ENCODE assay signal across 37 cellular contexts in the genomic region with DNA sequence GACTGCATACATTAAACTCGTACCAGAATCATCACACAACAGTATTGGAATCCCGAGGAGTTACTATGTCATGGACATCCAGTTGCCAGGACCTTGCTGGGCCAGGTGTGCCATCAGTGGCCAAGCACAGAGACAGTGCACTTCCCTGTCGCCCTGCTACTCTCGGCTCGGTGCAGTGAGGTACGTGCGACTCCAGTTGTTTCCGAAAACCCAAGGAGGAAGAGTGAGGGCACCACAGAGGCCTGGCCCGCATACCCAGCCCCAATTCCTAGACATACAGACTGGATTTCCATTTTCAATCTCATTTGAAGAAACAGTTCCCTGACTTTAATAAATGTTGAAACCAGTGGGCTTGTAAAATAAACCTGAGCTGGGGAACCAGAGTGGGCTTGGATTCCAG.
"Had no signal": no experiment of that assay in that cellular context is flagged by ENCODE, and none has a peak within 500 bp of the region (broad histone marks: within the 10 kb centered on the region; RNA-seq: fewer than 3 reads in every experiment).

No MANE protein-coding gene starts in this region.

- H3K36me3 Mint-ChIP-seq: activated CD8-positive, alpha-beta memory T cell treated with anti-CD3 and anti-CD28 coated beads, Interleukin-2, amount 10 ng/mL, durations not matched to agents 7 days and 5 days; activated naive CD8-positive, alpha-beta T cell treated with anti-CD3 and anti-CD28 coated beads for 36 hours had no signal

- H3K9ac ChIP-seq: SK-N-SH had no signal

- DNase-seq: activated CD4-positive, alpha-beta memory T cell treated with anti-CD3 and anti-CD28 coated beads, Interleukin-2, amount 10 ng/mL, durations not matched to agents 7 days and 5 days; activated CD4-positive, alpha-beta T cell treated with anti-CD3 and anti-CD28 coated beads for 1 hour; activated CD4-positive, alpha-beta T cell treated with anti-CD3 and anti-CD28 coated beads for 48 hours; activated CD4-positive, CD25-positive, alpha-beta regulatory T cell; activated CD8-positive, alpha-beta memory T cell treated with anti-CD3 and anti-CD28 coated beads for 24 hours; activated CD8-positive, alpha-beta memory T cell treated with anti-CD3 and anti-CD28 coated beads, Interleukin-2, amount 10 ng/mL, durations not matched to agents 7 days and 5 days; activated effector memory CD4-positive, alpha-beta T cell treated with anti-CD3 and anti-CD28 coated beads, Interleukin-2, amount 50 U/mL, for 16 hours; activated naive CD4-positive, alpha-beta T cell; activated naive CD4-positive, alpha-beta T cell treated with anti-CD3 and anti-CD28 coated beads, Interleukin-2, amount 50 U/mL, for 16 hours; activated naive CD8-positive, alpha-beta T cell treated with anti-CD3 and anti-CD28 coated beads for 36 hours; activated T-cell treated with anti-CD3 and anti-CD28 coated beads, Interleukin-2, amount 50 U/mL, for 1 hour; activated T-cell treated with anti-CD3 and anti-CD28 coated beads, Interleukin-2, amount 50 U/mL, for 72 hours; amniotic stem cell; aorta; brain microvascular endothelial cell; Kasumi-1; KG1; MG63; NCI-H1092; NCI-H1436 treated with DMSO at 0.1 percent for 48 hours; NCI-H1694 treated with DMSO at 0.1 percent for 48 hours; NCI-H2029 treated with DMSO at 0.1 percent for 48 hours; NCI-H2107; NCI-H2171; NCI-H510A; NCI-H526; NCI-H748 treated with DMSO at 0.1 percent for 48 hours; NK-92 treated with Interleukin-12 subunit alpha and Interleukin-12 subunit beta, amount 100 ng/mL, for 24 hours; PC-3; RPMI8226; SHP77 treated with DMSO at 0.1 percent for 48 hours; SK-N-SH had no signal

- H3K27me3 Mint-ChIP-seq: activated CD8-positive, alpha-beta memory T cell treated with anti-CD3 and anti-CD28 coated beads, Interleukin-2, amount 10 ng/mL, durations not matched to agents 7 days and 5 days; activated naive CD8-positive, alpha-beta T cell treated with anti-CD3 and anti-CD28 coated beads for 36 hours had no signal

- H3K4me3 Mint-ChIP-seq: activated CD4-positive, alpha-beta memory T cell treated with anti-CD3 and anti-CD28 coated beads, Interleukin-2, amount 10 ng/mL, durations not matched to agents 7 days and 5 days; activated CD8-positive, alpha-beta memory T cell treated with anti-CD3 and anti-CD28 coated beads, Interleukin-2, amount 10 ng/mL, durations not matched to agents 7 days and 5 days; activated naive CD8-positive, alpha-beta T cell treated with anti-CD3 and anti-CD28 coated beads for 36 hours; activated T-cell treated with anti-CD3 and anti-CD28 coated beads, Interleukin-2, amount 50 U/mL, for 72 hours; activated T-helper 17 cell treated with anti-CD3 and anti-CD28 coated beads, Interleukin-2, amount 50 U/mL, for 72 hours; T-helper 1 cell treated with Interleukin-12 subunit alpha and Interleukin-12 subunit beta and Interleukin-4 antibody, amounts not matched to agents 30 μg/mL and 1 μg/mL, for 36 hours had no signal

- H3K27ac ChIP-seq: brain microvascular endothelial cell, Peyer's patch, SJSA1, VCaP had no signal

- H3K4me1 Mint-ChIP-seq: activated CD4-positive, alpha-beta memory T cell treated with anti-CD3 and anti-CD28 coated beads, Interleukin-2, amount 10 ng/mL, durations not matched to agents 7 days and 5 days; activated CD8-positive, alpha-beta memory T cell treated with anti-CD3 and anti-CD28 coated beads, Interleukin-2, amount 10 ng/mL, durations not matched to agents 7 days and 5 days; activated naive CD8-positive, alpha-beta T cell treated with anti-CD3 and anti-CD28 coated beads for 36 hours; activated T-helper 17 cell treated with anti-CD3 and anti-CD28 coated beads, Interleukin-2, amount 50 U/mL, for 72 hours had no signal

- ATAC-seq: activated CD8-positive, alpha-beta memory T cell treated with anti-CD3 and anti-CD28 coated beads, Interleukin-2, amount 10 ng/mL, durations not matched to agents 7 days and 5 days; activated T-cell treated with anti-CD3 and anti-CD28 coated beads, Interleukin-2, amount 50 U/mL, for 72 hours; activated T-helper 17 cell treated with anti-CD3 and anti-CD28 coated beads, Interleukin-2, amount 50 U/mL, for 72 hours; PC-3 had no signal

- H3K9me3 ChIP-seq: MG63, Peyer's patch, SJSA1, SK-N-SH had no signal

- H3K27me3 ChIP-seq: brain microvascular endothelial cell, MG63, Peyer's patch, SJSA1 had no signal

- H3K4me2 ChIP-seq: SK-N-SH had no signal

- H3K9me3 Mint-ChIP-seq: activated CD4-positive, alpha-beta memory T cell treated with anti-CD3 and anti-CD28 coated beads, Interleukin-2, amount 10 ng/mL, durations not matched to agents 7 days and 5 days; activated naive CD8-positive, alpha-beta T cell treated with anti-CD3 and anti-CD28 coated beads for 36 hours; activated T-cell treated with anti-CD3 and anti-CD28 coated beads, Interleukin-2, amount 50 U/mL, for 72 hours; activated T-helper 17 cell treated with anti-CD3 and anti-CD28 coated beads, Interleukin-2, amount 50 U/mL, for 72 hours; T-helper 1 cell treated with Interleukin-12 subunit alpha and Interleukin-12 subunit beta and Interleukin-4 antibody, amounts not matched to agents 30 μg/mL and 1 μg/mL, for 36 hours had no signal

- H3K4me3 ChIP-seq: MG63, Peyer's patch, SJSA1 had no signal

- H3K27ac Mint-ChIP-seq: activated CD4-positive, alpha-beta memory T cell treated with anti-CD3 and anti-CD28 coated beads, Interleukin-2, amount 10 ng/mL, durations not matched to agents 7 days and 5 days; activated CD8-positive, alpha-beta memory T cell treated with anti-CD3 and anti-CD28 coated beads, Interleukin-2, amount 10 ng/mL, durations not matched to agents 7 days and 5 days; activated naive CD8-positive, alpha-beta T cell treated with anti-CD3 and anti-CD28 coated beads for 36 hours; activated T-cell treated with anti-CD3 and anti-CD28 coated beads, Interleukin-2, amount 50 U/mL, for 72 hours; activated T-helper 17 cell treated with anti-CD3 and anti-CD28 coated beads, Interleukin-2, amount 50 U/mL, for 72 hours; T-helper 1 cell treated with Interleukin-12 subunit alpha and Interleukin-12 subunit beta and Interleukin-4 antibody, amounts not matched to agents 30 μg/mL and 1 μg/mL, for 36 hours had no signal

- H3K36me3 ChIP-seq: brain microvascular endothelial cell, MG63, Peyer's patch, SJSA1 had no signal

- H3K9me2 ChIP-seq: SK-N-SH had no signal
